1 cellular context compared by ENCODE assay signal in genomic region chr17:42016952-42017865, GRCh38.
TF ChIP-seq lines count a peak whose summit lies in the region.

A gene with protein sequence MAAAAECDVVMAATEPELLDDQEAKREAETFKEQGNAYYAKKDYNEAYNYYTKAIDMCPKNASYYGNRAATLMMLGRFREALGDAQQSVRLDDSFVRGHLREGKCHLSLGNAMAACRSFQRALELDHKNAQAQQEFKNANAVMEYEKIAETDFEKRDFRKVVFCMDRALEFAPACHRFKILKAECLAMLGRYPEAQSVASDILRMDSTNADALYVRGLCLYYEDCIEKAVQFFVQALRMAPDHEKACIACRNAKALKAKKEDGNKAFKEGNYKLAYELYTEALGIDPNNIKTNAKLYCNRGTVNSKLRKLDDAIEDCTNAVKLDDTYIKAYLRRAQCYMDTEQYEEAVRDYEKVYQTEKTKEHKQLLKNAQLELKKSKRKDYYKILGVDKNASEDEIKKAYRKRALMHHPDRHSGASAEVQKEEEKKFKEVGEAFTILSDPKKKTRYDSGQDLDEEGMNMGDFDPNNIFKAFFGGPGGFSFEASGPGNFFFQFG (minus strand): TSS chr17:42017439. CDS start chr17:42017416, 23 bp downstream.

TF ChIP-seq in SK-N-SH, 30 proteins besides CTCF, POLR2A, EP300 and RAD21 (continued from another document):
- peak; percentile 86 for TF ChIP-seq GABPA (IDR thresholded peaks at IDR 0.05; ENCODE audit: low read depth)
- TF ChIP-seq FOSL2 (IDR thresholded peaks at IDR 0.05; ENCODE audit: borderline replicate concordance, low read depth) = no peak
- TF ChIP-seq JUND (IDR thresholded peaks at IDR 0.05) = no peak
- TF ChIP-seq CHD2 (IDR thresholded peaks at IDR 0.05; ENCODE audit: low read length, partially characterized antibody) = peak; percentile 46
- no peak for TF ChIP-seq EZH2phosphoT487 (IDR thresholded peaks at IDR 0.05; ENCODE audit: borderline replicate concordance, low read depth)
- peak; percentile 87 for TF ChIP-seq POLR2AphosphoS5 (IDR thresholded peaks at IDR 0.05; ENCODE audit: low read depth, low read length)
